Comparison of ENCODE assay signal across 1 cellular context in the genomic region with DNA sequence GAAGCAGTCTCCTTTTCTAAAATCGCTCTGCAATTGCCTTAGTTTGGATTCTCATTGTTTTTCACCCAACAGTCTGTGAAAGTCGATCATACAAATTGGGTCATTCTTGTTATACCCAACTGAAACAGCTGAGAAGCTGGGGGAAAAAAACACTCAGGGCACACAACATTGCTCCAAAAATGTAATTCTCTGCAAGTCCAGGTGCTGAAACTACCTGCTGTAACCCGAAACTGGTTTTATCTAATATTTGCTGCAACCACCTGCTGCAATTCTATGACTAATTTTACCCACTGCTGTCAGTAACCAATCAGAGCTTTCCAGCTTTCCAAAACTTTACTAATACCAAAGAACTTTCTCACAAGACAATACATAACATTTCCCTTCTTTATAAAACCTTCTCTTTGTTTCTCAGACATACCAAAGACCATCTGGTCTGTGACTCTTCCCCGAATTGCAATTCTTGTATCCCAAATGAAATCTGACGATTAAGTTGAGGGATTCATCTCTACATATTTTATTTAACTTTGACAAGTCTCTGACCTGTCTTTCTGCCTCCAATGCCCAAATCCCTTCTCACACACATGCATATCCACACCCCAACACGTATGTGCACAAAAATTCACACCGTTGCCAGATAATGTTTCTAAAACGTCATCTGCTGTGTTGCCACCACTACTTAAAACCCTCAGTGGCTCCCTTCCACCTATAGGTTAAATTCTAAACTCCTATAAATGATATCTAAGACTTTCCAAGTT.
TF ChIP-seq lines count a peak whose summit lies in the region.

No MANE protein-coding gene starts in this region.

TF ChIP-seq in GM12878, 131 proteins besides CTCF, POLR2A, EP300 and RAD21 (continued from another document):
- TF ChIP-seq, protein P1, sequence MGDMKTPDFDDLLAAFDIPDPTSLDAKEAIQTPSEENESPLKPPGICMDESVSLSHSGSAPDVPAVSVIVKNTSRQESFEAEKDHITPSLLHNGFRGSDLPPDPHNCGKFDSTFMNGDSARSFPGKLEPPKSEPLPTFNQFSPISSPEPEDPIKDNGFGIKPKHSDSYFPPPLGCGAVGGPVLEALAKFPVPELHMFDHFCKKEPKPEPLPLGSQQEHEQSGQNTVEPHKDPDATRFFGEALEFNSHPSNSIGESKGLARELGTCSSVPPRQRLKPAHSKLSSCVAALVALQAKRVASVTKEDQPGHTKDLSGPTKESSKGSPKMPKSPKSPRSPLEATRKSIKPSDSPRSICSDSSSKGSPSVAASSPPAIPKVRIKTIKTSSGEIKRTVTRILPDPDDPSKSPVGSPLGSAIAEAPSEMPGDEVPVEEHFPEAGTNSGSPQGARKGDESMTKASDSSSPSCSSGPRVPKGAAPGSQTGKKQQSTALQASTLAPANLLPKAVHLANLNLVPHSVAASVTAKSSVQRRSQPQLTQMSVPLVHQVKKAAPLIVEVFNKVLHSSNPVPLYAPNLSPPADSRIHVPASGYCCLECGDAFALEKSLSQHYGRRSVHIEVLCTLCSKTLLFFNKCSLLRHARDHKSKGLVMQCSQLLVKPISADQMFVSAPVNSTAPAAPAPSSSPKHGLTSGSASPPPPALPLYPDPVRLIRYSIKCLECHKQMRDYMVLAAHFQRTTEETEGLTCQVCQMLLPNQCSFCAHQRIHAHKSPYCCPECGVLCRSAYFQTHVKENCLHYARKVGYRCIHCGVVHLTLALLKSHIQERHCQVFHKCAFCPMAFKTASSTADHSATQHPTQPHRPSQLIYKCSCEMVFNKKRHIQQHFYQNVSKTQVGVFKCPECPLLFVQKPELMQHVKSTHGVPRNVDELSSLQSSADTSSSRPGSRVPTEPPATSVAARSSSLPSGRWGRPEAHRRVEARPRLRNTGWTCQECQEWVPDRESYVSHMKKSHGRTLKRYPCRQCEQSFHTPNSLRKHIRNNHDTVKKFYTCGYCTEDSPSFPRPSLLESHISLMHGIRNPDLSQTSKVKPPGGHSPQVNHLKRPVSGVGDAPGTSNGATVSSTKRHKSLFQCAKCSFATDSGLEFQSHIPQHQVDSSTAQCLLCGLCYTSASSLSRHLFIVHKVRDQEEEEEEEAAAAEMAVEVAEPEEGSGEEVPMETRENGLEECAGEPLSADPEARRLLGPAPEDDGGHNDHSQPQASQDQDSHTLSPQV (IDR thresholded peaks at IDR 0.05) = no peak
- TF ChIP-seq ZNF687 (IDR thresholded peaks at IDR 0.05) (peak; percentile 74), SMAD5 (IDR thresholded peaks at IDR 0.05; ENCODE audit: low read depth) (peak; percentile 38; the same call in 1 of the 2 replicates), BACH1 (IDR thresholded peaks at IDR 0.05; ENCODE audit: borderline replicate concordance) (no peak), ZNF207 (IDR thresholded peaks at IDR 0.05; ENCODE audit: borderline replicate concordance) (peak; percentile 18; the same call in 1 of the 2 replicates), MYB (IDR thresholded peaks at IDR 0.05; ENCODE audit: borderline replicate concordance, low read depth, low read length) (0 out of 2 replicates have a peak, but pooled peaks have one; percentile 8), MXI1 (IDR thresholded peaks at IDR 0.05; ENCODE audit: low read depth, low read length) (no peak), PKNOX1 (IDR thresholded peaks at IDR 0.05) (peak; percentile 79; the same call in 1 of the 2 replicates), CHD1 (IDR thresholded peaks at IDR 0.05; ENCODE audit: low read depth, low read length) (peak; percentile 36; the same call in 1 of the 2 replicates), SPI1 (IDR thresholded peaks at IDR 0.05; ENCODE audit: borderline replicate concordance, insufficient read depth, low read depth, low read length) (peak; percentile 27; the same call in 1 of the 2 replicates), CBX3 (IDR thresholded peaks at IDR 0.05; ENCODE audit: borderline replicate concordance, low read depth) (no peak), BHLHE40 (IDR thresholded peaks at IDR 0.05; ENCODE audit: borderline replicate concordance in 1 of 2, low read depth in 2 of 2, low read length in 1 of 2) (peak; percentile 13 to 57; a peak in 2 of 4 replicates), JUNB (IDR thresholded peaks at IDR 0.05) (peak; percentile 40)
- TF ChIP-seq, protein P2, sequence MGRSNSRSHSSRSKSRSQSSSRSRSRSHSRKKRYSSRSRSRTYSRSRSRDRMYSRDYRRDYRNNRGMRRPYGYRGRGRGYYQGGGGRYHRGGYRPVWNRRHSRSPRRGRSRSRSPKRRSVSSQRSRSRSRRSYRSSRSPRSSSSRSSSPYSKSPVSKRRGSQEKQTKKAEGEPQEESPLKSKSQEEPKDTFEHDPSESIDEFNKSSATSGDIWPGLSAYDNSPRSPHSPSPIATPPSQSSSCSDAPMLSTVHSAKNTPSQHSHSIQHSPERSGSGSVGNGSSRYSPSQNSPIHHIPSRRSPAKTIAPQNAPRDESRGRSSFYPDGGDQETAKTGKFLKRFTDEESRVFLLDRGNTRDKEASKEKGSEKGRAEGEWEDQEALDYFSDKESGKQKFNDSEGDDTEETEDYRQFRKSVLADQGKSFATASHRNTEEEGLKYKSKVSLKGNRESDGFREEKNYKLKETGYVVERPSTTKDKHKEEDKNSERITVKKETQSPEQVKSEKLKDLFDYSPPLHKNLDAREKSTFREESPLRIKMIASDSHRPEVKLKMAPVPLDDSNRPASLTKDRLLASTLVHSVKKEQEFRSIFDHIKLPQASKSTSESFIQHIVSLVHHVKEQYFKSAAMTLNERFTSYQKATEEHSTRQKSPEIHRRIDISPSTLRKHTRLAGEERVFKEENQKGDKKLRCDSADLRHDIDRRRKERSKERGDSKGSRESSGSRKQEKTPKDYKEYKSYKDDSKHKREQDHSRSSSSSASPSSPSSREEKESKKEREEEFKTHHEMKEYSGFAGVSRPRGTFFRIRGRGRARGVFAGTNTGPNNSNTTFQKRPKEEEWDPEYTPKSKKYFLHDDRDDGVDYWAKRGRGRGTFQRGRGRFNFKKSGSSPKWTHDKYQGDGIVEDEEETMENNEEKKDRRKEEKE (IDR thresholded peaks at IDR 0.05) = no peak
- TF ChIP-seq, protein P3, sequence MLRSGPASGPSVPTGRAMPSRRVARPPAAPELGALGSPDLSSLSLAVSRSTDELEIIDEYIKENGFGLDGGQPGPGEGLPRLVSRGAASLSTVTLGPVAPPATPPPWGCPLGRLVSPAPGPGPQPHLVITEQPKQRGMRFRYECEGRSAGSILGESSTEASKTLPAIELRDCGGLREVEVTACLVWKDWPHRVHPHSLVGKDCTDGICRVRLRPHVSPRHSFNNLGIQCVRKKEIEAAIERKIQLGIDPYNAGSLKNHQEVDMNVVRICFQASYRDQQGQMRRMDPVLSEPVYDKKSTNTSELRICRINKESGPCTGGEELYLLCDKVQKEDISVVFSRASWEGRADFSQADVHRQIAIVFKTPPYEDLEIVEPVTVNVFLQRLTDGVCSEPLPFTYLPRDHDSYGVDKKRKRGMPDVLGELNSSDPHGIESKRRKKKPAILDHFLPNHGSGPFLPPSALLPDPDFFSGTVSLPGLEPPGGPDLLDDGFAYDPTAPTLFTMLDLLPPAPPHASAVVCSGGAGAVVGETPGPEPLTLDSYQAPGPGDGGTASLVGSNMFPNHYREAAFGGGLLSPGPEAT (IDR thresholded peaks at IDR 0.05; ENCODE audit: low read depth) = peak; percentile 38; the same call in 1 of the 2 replicates
